Comparison of ENCODE assay signal across 8 cellular contexts in the genomic region with DNA sequence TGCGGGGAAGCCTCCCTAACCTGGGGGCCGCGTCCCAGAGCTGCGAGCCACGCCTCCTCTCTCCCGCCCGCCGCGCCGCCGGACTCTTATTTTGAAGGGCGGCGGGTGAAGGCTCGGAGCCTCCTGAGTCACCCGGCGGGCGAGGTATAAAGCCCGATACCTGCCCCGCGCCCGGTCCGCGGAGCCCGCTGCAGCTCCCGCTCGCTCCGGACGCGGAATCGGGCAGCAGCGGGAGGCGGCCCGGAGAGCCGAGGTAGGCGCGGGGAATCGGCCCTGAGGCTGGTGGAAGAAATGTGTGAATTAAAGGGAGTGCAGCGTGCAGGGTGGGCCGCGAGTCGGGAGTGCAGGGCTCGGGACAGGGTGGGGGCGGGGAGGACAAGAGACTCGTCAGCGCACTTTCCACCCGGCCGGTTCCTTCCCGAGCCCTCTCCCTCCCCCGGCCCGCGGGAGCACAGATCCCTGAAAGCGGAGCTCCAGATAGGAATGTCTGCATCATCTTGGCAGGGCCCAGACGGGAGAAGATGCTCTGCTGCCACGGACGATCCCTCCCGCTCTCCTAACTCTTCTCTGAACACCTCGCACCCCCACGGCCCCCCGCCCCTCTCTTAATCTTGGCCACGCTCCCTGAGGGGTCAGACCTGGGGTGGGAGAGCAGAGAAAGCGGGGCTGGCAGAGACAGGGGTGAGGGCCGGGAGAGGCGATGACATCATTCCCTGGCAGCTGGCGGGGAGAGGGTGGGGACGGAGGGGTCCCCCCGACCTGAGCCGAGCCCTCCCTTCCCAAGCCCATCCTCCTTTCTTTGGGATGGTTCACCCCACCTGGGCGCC.
DNase-seq lines count a peak whose midpoint lies in the region; ATAC-seq and TF ChIP-seq lines count a peak whose summit lies in the region.

No MANE protein-coding gene starts in this region.

- H3K36me3 Mint-ChIP-seq in neural crest cell (ENCODE audit: low read depth): peaks cover 6% of the 10 kb centered on the region

- peaks cover 4% of the 10 kb centered on the region for H3K27me3 ChIP-seq in Panc1 (ENCODE audit: control insufficient read depth, insufficient read depth, low read length)

- CTCF ChIA-PET in Panc1 (lab: Charles Lee): interaction anchor here (0.6 kb wide), 1 partner anchor 54 kb away, joined by 4 read pairs; no protein-coding TSS in a partner anchor

- ATAC-seq in HG03354 (IDR thresholded peaks at IDR 0.05; ENCODE audit: poor library complexity, severe bottlenecking, unreplicated experiment) (peak; percentile 93), Panc1 (peak; percentile 86)

- H3K4me3 Mint-ChIP-seq in neural crest cell: peak overlapping the region; percentile 84

- in situ Hi-C loops in Panc1 (cut with HindIII; ENCODE audit: low pct_unique_long_range_greater_than_20kb, low sequenced_read_pairs): no loop called here

- DNase-seq in C1 segment of cervical spinal cord (lab: John Stamatoyannopoulos, UW): peak in 12 of 14 donors; percentile 11 to 75 (median 54)
- peak; percentile 37 for DNase-seq in GM19240 (ENCODE audit: insufficient read length, low spot score)
- DNase-seq in Panc1 (ENCODE audit: low read depth, low spot score): no peak
- DNase-seq in activated gamma-delta T cell (lab: John Stamatoyannopoulos, UW): peak; percentile 23
- DNase-seq in fibroblast of villous mesenchyme (ENCODE audit: low read depth): peak; percentile 86
- peak; percentile 59 for DNase-seq in neural crest cell (ENCODE audit: low read depth, low spot score)

- H3K4me1 ChIP-seq in Panc1 (ENCODE audit: control insufficient read depth, insufficient read depth, low read length): peaks cover 6% of the 10 kb centered on the region; the same call in 1 of the 2 replicates

- peaks cover 2% of the 10 kb centered on the region; the same call in 1 of the 2 replicates for H3K36me3 ChIP-seq in Panc1 (ENCODE audit: control insufficient read depth, insufficient read depth, low read length)

- H3K4me3 ChIP-seq in Panc1 (ENCODE audit: low read depth in 2 of 2, low read length in 2 of 2) (peak overlapping the region; percentile 52 to 58), fibroblast of villous mesenchyme (ENCODE audit: low read depth, low read length) (peak overlapping the region; percentile 89)

- POLR2A ChIA-PET in Panc1 (lab: Charles Lee): no interaction called here

- H3K27ac ChIP-seq in Panc1 (ENCODE audit: low read length) (no peak overlapping the region), temporal lobe (ENCODE audit: low read depth, low read length) (peak overlapping the region; percentile 30)

- no TSS peak for BruUV-seq in Panc1 (replicated peaks; lab: Mats Ljungman, UMichigan)

- H3K27me3 Mint-ChIP-seq in neural crest cell (ENCODE audit: low read depth): no peaks in the 10 kb centered on the region

- H3K9me3 ChIP-seq in Panc1 (ENCODE audit: control insufficient read depth, insufficient read depth, low read depth, low read length): no peaks in the 10 kb centered on the region

- H3K4me1 Mint-ChIP-seq in neural crest cell: peaks cover 44% of the 10 kb centered on the region

- peak overlapping the region; percentile 98 for H3K27ac Mint-ChIP-seq in neural crest cell (ENCODE audit: unreplicated experiment)

- intact Hi-C loops in Panc1 (cut with micrococcal nuclease; ENCODE audit: unreplicated experiment): no loop called here

- TF ChIP-seq CTCF in Panc1 (IDR thresholded peaks at IDR 0.05) (no peak), fibroblast of villous mesenchyme (IDR thresholded peaks at IDR 0.05; ENCODE audit: insufficient read depth, low read depth, low read length) (no peak), neural crest cell (conservative IDR thresholded peaks at IDR 0.05) (no peak)

- no peaks in the 10 kb centered on the region for H3K9me3 Mint-ChIP-seq in neural crest cell
